ENCODE assay signal across 27 cellular contexts in genomic region chr14:74645735-74646134, GRCh38. TPM values are rescaled to one million over a fixed set of nuclear protein-coding genes. Genes with fewer than 3 reads are reported as not detected.
DNase-seq lines count a peak whose midpoint lies in the region; ATAC-seq, FAIRE-seq and TF ChIP-seq lines count a peak whose summit lies in the region.
"Had no signal": no experiment of that assay in that cellular context is flagged by ENCODE, and none has a peak within 500 bp of the region (broad histone marks: within the 10 kb centered on the region; RNA-seq: fewer than 3 reads in every experiment).

No MANE protein-coding gene starts in this region.

- H3K79me2 ChIP-seq in astrocyte (ENCODE audit: insufficient read depth, low read length) (no peaks in the 10 kb centered on the region), keratinocyte (ENCODE audit: control insufficient read depth, insufficient read depth, low read length) (no peaks in the 10 kb centered on the region)

- H3K9me1 ChIP-seq in keratinocyte (ENCODE audit: control insufficient read depth, extremely low read depth, insufficient read depth, low read length), result peaks cover 2% of the 10 kb centered on the region

- POLR2A ChIA-PET in naive thymus-derived CD4-positive, alpha-beta T cell (lab: Charles Lee), result no interaction called here

- ATAC-seq in foreskin keratinocyte (no peak), GM18517 (IDR thresholded peaks at IDR 0.05; ENCODE audit: unreplicated experiment) (no peak)
- ATAC-seq in naive thymus-derived CD4-positive, alpha-beta T cell, result no peak
- ATAC-seq: GM12878, K562, T-helper 17 cell had no signal

- no peaks in the 10 kb centered on the region for H3K9me3 Mint-ChIP-seq in astrocyte (ENCODE audit: unreplicated experiment)
- H3K9me3 Mint-ChIP-seq in naive thymus-derived CD4-positive, alpha-beta T cell, result no peaks in the 10 kb centered on the region
- H3K9me3 Mint-ChIP-seq: activated CD4-positive, alpha-beta memory T cell treated with anti-CD3 and anti-CD28 coated beads for 36 hours; activated naive CD4-positive, alpha-beta T cell treated with anti-CD3 and anti-CD28 coated beads, Interleukin-2, amount 10 ng/mL, durations not matched to agents 7 days and 5 days; neural crest cell; type B pancreatic cell had no signal

- H3K4me3 ChIP-seq in astrocyte (ENCODE audit: insufficient read depth, low read depth, low read length), result no peak overlapping the region
- no peak overlapping the region for H3K4me3 ChIP-seq in keratinocyte (ENCODE audit: control insufficient read depth in 2 of 3, extremely low read depth in 1 of 3, insufficient read depth in 2 of 3, low read depth in 1 of 3, low read length in 3 of 3)
- no peak overlapping the region for H3K4me3 ChIP-seq in sigmoid colon
- no peak overlapping the region for H3K4me3 ChIP-seq in naive thymus-derived CD4-positive, alpha-beta T cell (ENCODE audit: low read length)
- H3K4me3 ChIP-seq: adrenal gland; BLaER1 treated with 17β-estradiol and CSF1 and Interleukin-3, amounts not matched to agents 10 nM and 100 nM; GM12878; K562 had no signal

- no peak for TF ChIP-seq EP300 in sigmoid colon (IDR thresholded peaks at IDR 0.05)

- peak overlapping the region; percentile 57 for H3K4me3 Mint-ChIP-seq in astrocyte (ENCODE audit: unreplicated experiment)
- H3K4me3 Mint-ChIP-seq in naive thymus-derived CD4-positive, alpha-beta T cell, result no peak overlapping the region
- H3K4me3 Mint-ChIP-seq: activated CD4-positive, alpha-beta memory T cell treated with anti-CD3 and anti-CD28 coated beads for 36 hours; activated naive CD4-positive, alpha-beta T cell treated with anti-CD3 and anti-CD28 coated beads, Interleukin-2, amount 10 ng/mL, durations not matched to agents 7 days and 5 days; neural crest cell; T-helper 17 cell; type B pancreatic cell had no signal

- H2AFZ ChIP-seq in astrocyte (ENCODE audit: low read depth, low read length) (no peak overlapping the region), keratinocyte (ENCODE audit: control insufficient read depth, low read length) (peak overlapping the region; percentile 59)

- CTCF ChIA-PET in naive thymus-derived CD4-positive, alpha-beta T cell (lab: Charles Lee), result interaction anchor here (0.6 to 1.0 kb wide), 2 partner anchors 37 to 959 kb away, joined by 3 read pairs; no protein-coding TSS in a partner anchor

- no peaks in the 10 kb centered on the region for H3K9me3 ChIP-seq in astrocyte (ENCODE audit: insufficient read depth, low read depth, low read length)
- H3K9me3 ChIP-seq in keratinocyte (ENCODE audit: control insufficient read depth, low read depth, low read length), result no peaks in the 10 kb centered on the region
- H3K9me3 ChIP-seq in sigmoid colon, result no peaks in the 10 kb centered on the region
- H3K9me3 ChIP-seq in naive thymus-derived CD4-positive, alpha-beta T cell (ENCODE audit: control insufficient read depth in 2 of 3, low read length in 3 of 3), result no peaks in the 10 kb centered on the region
- H3K9me3 ChIP-seq: adrenal gland; BLaER1 treated with 17β-estradiol and CSF1 and Interleukin-3, amounts not matched to agents 10 nM and 100 nM; SK-N-SH had no signal

- DNase-seq in NCI-H226, result peak; percentile 21
- no peak for DNase-seq in astrocyte (ENCODE audit: low read depth)
- no peak for DNase-seq in keratinocyte (ENCODE audit: low read depth, low spot score)
- DNase-seq in sigmoid colon, result peak; percentile 65
- no peak for DNase-seq in foreskin keratinocyte
- DNase-seq in NCI-H1694 treated with DMSO at 0.1 percent for 48 hours (lab: John Stamatoyannopoulos, UW), result no peak
- DNase-seq in naive thymus-derived CD4-positive, alpha-beta T cell, result no peak
- DNase-seq: activated CD4-positive, alpha-beta memory T cell treated with anti-CD3 and anti-CD28 coated beads for 36 hours; activated CD4-positive, CD25-positive, alpha-beta regulatory T cell treated with anti-CD3 and anti-CD28 coated beads, Interleukin-2, amount 50 U/mL, for 72 hours; activated naive CD4-positive, alpha-beta T cell treated with anti-CD3 and anti-CD28 coated beads, Interleukin-2, amount 10 ng/mL, durations not matched to agents 7 days and 5 days; adrenal gland; NCI-H1105; NCI-H2029; NCI-H526; NK-92 treated with Interleukin-12 subunit alpha and Interleukin-12 subunit beta, amount 100 ng/mL, for 24 hours; SK-N-SH; stimulated activated CD4-positive, alpha-beta T cell treated with anti-CD3 and anti-CD28 coated beads, Interleukin-15, amount 100 ng/mL, for 24 hours; stimulated activated CD4-positive, alpha-beta T cell treated with anti-CD3 and anti-CD28 coated beads, Interleukin-4, amount 100 ng/mL, for 4 hours; T-helper 17 cell had no signal

- H3K9ac ChIP-seq in astrocyte (ENCODE audit: low read length) (no peak overlapping the region), keratinocyte (ENCODE audit: control insufficient read depth, extremely low read depth, insufficient read depth, low read length) (peak overlapping the region; percentile 45)
- H3K9ac ChIP-seq: BLaER1 treated with 17β-estradiol and CSF1 and Interleukin-3, amounts not matched to agents 10 nM and 100 nM; SK-N-SH had no signal

- TF ChIP-seq POLR2A in sigmoid colon (IDR thresholded peaks at IDR 0.05), result no peak

- no peak overlapping the region for H3K4me2 ChIP-seq in astrocyte (ENCODE audit: low read length)
- H3K4me2 ChIP-seq in keratinocyte (ENCODE audit: control insufficient read depth, extremely low read depth, insufficient read depth, low read depth, low read length), result peak overlapping the region; percentile 37
- H3K4me2 ChIP-seq: SK-N-SH had no signal

- dilution Hi-C loops in keratinocyte (cut with MboI; ENCODE audit: extremely low pct_ligation_motif_present, low sequenced_read_pairs), result no loop called here

- H3K27me3 ChIP-seq in astrocyte (ENCODE audit: insufficient read depth, low read length) (no peaks in the 10 kb centered on the region), keratinocyte (ENCODE audit: control insufficient read depth, extremely low read depth, insufficient read depth, low read length) (no peaks in the 10 kb centered on the region), sigmoid colon (peaks cover 0 to 59% (median 15%) of the 10 kb centered on the region in 3 donors), foreskin keratinocyte (no peaks in the 10 kb centered on the region)
- no peaks in the 10 kb centered on the region for H3K27me3 ChIP-seq in naive thymus-derived CD4-positive, alpha-beta T cell (ENCODE audit: control insufficient read depth in 2 of 2, insufficient read depth in 2 of 2, low read length in 2 of 2)
- H3K27me3 ChIP-seq: adrenal gland; BLaER1 treated with 17β-estradiol and CSF1 and Interleukin-3, amounts not matched to agents 10 nM and 100 nM had no signal

- peaks cover 36% of the 10 kb centered on the region for H3K4me1 Mint-ChIP-seq in astrocyte (ENCODE audit: low read depth, unreplicated experiment)
- H3K4me1 Mint-ChIP-seq in naive thymus-derived CD4-positive, alpha-beta T cell, result peaks cover 0 to 3% (median 0%) of the 10 kb centered on the region in 7 donors
- H3K4me1 Mint-ChIP-seq: neural crest cell had no signal

- WGBS in sigmoid colon, 2 donors, result 69 to 74% methylated on average over 7 of the region's 7 CpGs

- TF ChIP-seq CTCF in astrocyte (IDR thresholded peaks at IDR 0.05; ENCODE audit: insufficient read depth, low read depth, low read length) (no peak), keratinocyte (optimal IDR thresholded peaks at IDR 0.05 in 1 of 3, IDR thresholded peaks at IDR 0.05 in 1 of 3, conservative IDR thresholded peaks at IDR 0.05 in 1 of 3; ENCODE audit: extremely low read depth in 1 of 3, insufficient read depth in 2 of 3, low read length in 3 of 3) (no peak), sigmoid colon (IDR thresholded peaks at IDR 0.05) (no peak), foreskin keratinocyte (conservative IDR thresholded peaks at IDR 0.05) (no peak)

- no peak overlapping the region for H3K27ac ChIP-seq in astrocyte (ENCODE audit: low read depth, low read length)
- H3K27ac ChIP-seq in keratinocyte (ENCODE audit: control insufficient read depth, insufficient read depth, low read length), result peak overlapping the region; percentile 40
- no peak overlapping the region for H3K27ac ChIP-seq in sigmoid colon
- H3K27ac ChIP-seq in foreskin keratinocyte, result no peak overlapping the region
- no peak overlapping the region for H3K27ac ChIP-seq in naive thymus-derived CD4-positive, alpha-beta T cell (ENCODE audit: low read depth, low read length)
- H3K27ac ChIP-seq: adrenal gland; BLaER1 treated with 17β-estradiol and CSF1 and Interleukin-3, amounts not matched to agents 10 nM and 100 nM; epithelial cell of prostate had no signal

- no peak overlapping the region for H3K27ac Mint-ChIP-seq in astrocyte (ENCODE audit: unreplicated experiment)
- no peak overlapping the region for H3K27ac Mint-ChIP-seq in naive thymus-derived CD4-positive, alpha-beta T cell
- H3K27ac Mint-ChIP-seq: activated CD4-positive, alpha-beta memory T cell treated with anti-CD3 and anti-CD28 coated beads for 36 hours; T-helper 17 cell; type B pancreatic cell had no signal

- peaks cover 17% of the 10 kb centered on the region for H3K4me1 ChIP-seq in astrocyte (ENCODE audit: insufficient read depth, low read length)
- H3K4me1 ChIP-seq in keratinocyte (ENCODE audit: control insufficient read depth, extremely low read depth, insufficient read depth, low read length), result peaks cover 47% of the 10 kb centered on the region
- H3K4me1 ChIP-seq in sigmoid colon, result no peaks in the 10 kb centered on the region
- H3K4me1 ChIP-seq in foreskin keratinocyte, result peaks cover 35% of the 10 kb centered on the region
- H3K4me1 ChIP-seq in naive thymus-derived CD4-positive, alpha-beta T cell (ENCODE audit: control insufficient read depth in 2 of 2, insufficient read depth in 2 of 2, low read length in 2 of 2), result no peaks in the 10 kb centered on the region

- intact Hi-C loops in sigmoid colon (cut with DNase I), result no loop called here
- intact Hi-C loops in naive thymus-derived CD4-positive, alpha-beta T cell (cut with micrococcal nuclease), result no loop called here

- no peaks in the 10 kb centered on the region for H3K27me3 Mint-ChIP-seq in astrocyte (ENCODE audit: low read depth, unreplicated experiment)
- H3K27me3 Mint-ChIP-seq in naive thymus-derived CD4-positive, alpha-beta T cell, result no peaks in the 10 kb centered on the region

- FAIRE-seq in astrocyte (lab: Jason Lieb, UNC), result no peak
- no peak for FAIRE-seq in keratinocyte (lab: Jason Lieb, UNC)
- FAIRE-seq: GM12878, H54, K562 had no signal

- H4K20me1 ChIP-seq in astrocyte (ENCODE audit: insufficient read depth, low read length), result no peaks in the 10 kb centered on the region
- H4K20me1 ChIP-seq in keratinocyte (ENCODE audit: control insufficient read depth, extremely low read depth, insufficient read depth, low read length), result no peaks in the 10 kb centered on the region

- H3K36me3 Mint-ChIP-seq in astrocyte (ENCODE audit: low read depth, unreplicated experiment), result peaks cover 3% of the 10 kb centered on the region
- H3K36me3 Mint-ChIP-seq in naive thymus-derived CD4-positive, alpha-beta T cell, result no peaks in the 10 kb centered on the region
- H3K36me3 Mint-ChIP-seq: activated CD4-positive, alpha-beta memory T cell treated with anti-CD3 and anti-CD28 coated beads for 36 hours; activated naive CD4-positive, alpha-beta T cell treated with anti-CD3 and anti-CD28 coated beads, Interleukin-2, amount 10 ng/mL, durations not matched to agents 7 days and 5 days; type B pancreatic cell had no signal

- H3K36me3 ChIP-seq in astrocyte (ENCODE audit: insufficient read depth, low read length) (no peaks in the 10 kb centered on the region), keratinocyte (ENCODE audit: control insufficient read depth in 2 of 2, extremely low read depth in 1 of 2, insufficient read depth in 2 of 2, low read length in 2 of 2) (no peaks in the 10 kb centered on the region), sigmoid colon (no peaks in the 10 kb centered on the region)
- no peaks in the 10 kb centered on the region for H3K36me3 ChIP-seq in naive thymus-derived CD4-positive, alpha-beta T cell (ENCODE audit: control insufficient read depth in 2 of 3, insufficient read depth in 3 of 3, low read length in 3 of 3)
- H3K36me3 ChIP-seq: adrenal gland; BLaER1 treated with 17β-estradiol and CSF1 and Interleukin-3, amounts not matched to agents 10 nM and 100 nM had no signal

RNA-seq across cellular contexts. Expression of gene LTBP2, which starts 33.7 kb away (rescaled TPM):
- total RNA-seq in astrocyte, result 162 and 196 TPM in 2 replicates
- 23.9 to 40.7 TPM (median 26.6 TPM) in 3 replicates for polyA plus RNA-seq in keratinocyte
- 12.1 TPM for polyA plus RNA-seq in keratinocyte (2011; ENCODE audit: low read depth)
- 19.5 and 28.2 TPM in 2 replicates for polyA plus RNA-seq in keratinocyte (2011; cell fraction: cytosol; rRNA removed)
- 118 and 155 TPM in 2 replicates for polyA plus RNA-seq in keratinocyte (2011; cell fraction: nucleus; rRNA removed)
- polyA plus RNA-seq in keratinocyte (2012; ENCODE audit: low replicate concordance), result 11.7 and 64.1 TPM in 2 replicates
- polyA minus RNA-seq in keratinocyte, result 66.1 to 143 TPM (median 68.5 TPM) in 3 replicates
- 89.6 TPM for polyA minus RNA-seq in keratinocyte (2011; cell fraction: cytosol; rRNA and poly(A)+ RNA removed)
- polyA minus RNA-seq in keratinocyte (2011; cell fraction: nucleus; rRNA and poly(A)+ RNA removed), result 195 and 210 TPM in 2 replicates
- total RNA-seq in sigmoid colon, result 10 to 100 TPM; 12.1 to 71.2 (median 15.3) TPM
- polyA plus RNA-seq in sigmoid colon, result 1 to 10 TPM in 2 of 3 donors, under 1 TPM in 1; 0.46 to 7.1 (median 1.2) TPM
- 78.2 and 131 TPM in 2 replicates for total RNA-seq in foreskin keratinocyte
- 26.5 and 35.0 TPM in 2 replicates for polyA plus RNA-seq in foreskin keratinocyte
- 1 to 10 TPM in 1 of 5 experiments, under 1 TPM in 4; 0.17 to 1.1 (median 0.58) TPM for total RNA-seq in naive thymus-derived CD4-positive, alpha-beta T cell
- polyA plus RNA-seq in naive thymus-derived CD4-positive, alpha-beta T cell, result under 1 TPM; 0.07 to 0.22 TPM

Comparison
In these comparisons a context has a peak if more than half of its experiments do, and no peak if none do; other contexts are left out.
1. DNase-seq: peak in NCI-H226 (single experiment) and sigmoid colon (single experiment); none in astrocyte (single experiment), keratinocyte (single experiment), foreskin keratinocyte (0 of 2), NCI-H1694 treated with DMSO at 0.1 percent for 48 hours (single experiment) and naive thymus-derived CD4-positive, alpha-beta T cell (0 of 9).
2. RNA of gene LTBP2, which starts 33.7 kb away (total RNA-seq): 162 to 196 TPM in astrocyte, 78.2 to 131 TPM in foreskin keratinocyte and 12.1 to 71.2 TPM in sigmoid colon; 0.17 to 1.1 TPM in naive thymus-derived CD4-positive, alpha-beta T cell; every median in the first group is over 4 times any median in the second.